ENCODE assay signal across 18 cellular contexts in genomic region chrX:23478056-23478455, GRCh38.
"Had no signal": no experiment of that assay in that cellular context is flagged by ENCODE, and none has a peak within 500 bp of the region (broad histone marks: within the 10 kb centered on the region; RNA-seq: fewer than 3 reads in every experiment).

No MANE protein-coding gene starts in this region.

- H3K4me3 ChIP-seq: ascending aorta, cardiac muscle cell, dorsolateral prefrontal cortex, sigmoid colon, tibial artery, uterus had no signal

- H3K36me3 ChIP-seq: ascending aorta, cardiac muscle cell, sigmoid colon, tibial artery, uterus had no signal

- H3K9ac ChIP-seq: parathyroid adenoma had no signal

- ATAC-seq: activated T-helper 17 cell treated with anti-CD3 and anti-CD28 coated beads, Interleukin-2, amount 50 U/mL, for 72 hours; left ventricle myocardium superior; naive thymus-derived CD8-positive, alpha-beta T cell; stimulated activated effector memory CD8-positive, alpha-beta T cell treated with anti-CD3 and anti-CD28 coated beads, Interleukin-12 subunit alpha, Interleukin-12 subunit beta, amount 100 ng/mL, for 72 hours had no signal

- H3K4me1 ChIP-seq: ascending aorta, parathyroid adenoma, sigmoid colon, uterus had no signal

- H3K9me3 ChIP-seq: sigmoid colon, uterus had no signal

- H3K36me3 Mint-ChIP-seq: stimulated activated effector memory CD8-positive, alpha-beta T cell treated with anti-CD3 and anti-CD28 coated beads, Interleukin-12 subunit alpha, Interleukin-12 subunit beta, amount 100 ng/mL, for 72 hours had no signal

- H3K4me3 Mint-ChIP-seq: activated T-helper 17 cell treated with anti-CD3 and anti-CD28 coated beads, Interleukin-2, amount 50 U/mL, for 72 hours; endodermal cell; naive thymus-derived CD8-positive, alpha-beta T cell; stimulated activated effector memory CD8-positive, alpha-beta T cell treated with anti-CD3 and anti-CD28 coated beads, Interleukin-12 subunit alpha, Interleukin-12 subunit beta, amount 100 ng/mL, for 72 hours had no signal

- H3K79me2 ChIP-seq: parathyroid adenoma had no signal

- H2AFZ ChIP-seq: parathyroid adenoma had no signal

- H3K27ac ChIP-seq: ascending aorta, cardiac muscle cell, dorsolateral prefrontal cortex, parathyroid adenoma, sigmoid colon, tibial artery, uterus had no signal

- H3K27ac Mint-ChIP-seq: activated T-helper 17 cell treated with anti-CD3 and anti-CD28 coated beads, Interleukin-2, amount 50 U/mL, for 72 hours; endodermal cell; naive thymus-derived CD8-positive, alpha-beta T cell; stimulated activated effector memory CD8-positive, alpha-beta T cell treated with anti-CD3 and anti-CD28 coated beads, Interleukin-12 subunit alpha, Interleukin-12 subunit beta, amount 100 ng/mL, for 72 hours had no signal

- H3K4me1 Mint-ChIP-seq: activated T-helper 17 cell treated with anti-CD3 and anti-CD28 coated beads, Interleukin-2, amount 50 U/mL, for 72 hours; endodermal cell; naive thymus-derived CD8-positive, alpha-beta T cell; stimulated activated effector memory CD8-positive, alpha-beta T cell treated with anti-CD3 and anti-CD28 coated beads, Interleukin-12 subunit alpha, Interleukin-12 subunit beta, amount 100 ng/mL, for 72 hours had no signal

- DNase-seq: activated naive CD4-positive, alpha-beta T cell treated with Interleukin-2 at 50 U/mL for 16 hours; dorsolateral prefrontal cortex; endodermal cell; erythroblast; hippocampal formation; left ventricle myocardium superior; mesenchymal stem cell; naive thymus-derived CD8-positive, alpha-beta T cell; sigmoid colon; stimulated activated CD4-positive, alpha-beta T cell treated with anti-CD3 and anti-CD28 coated beads, Interleukin-12 subunit alpha, Interleukin-12 subunit beta, amount 100 ng/mL, for 4 hours; stimulated activated CD4-positive, alpha-beta T cell treated with anti-CD3 and anti-CD28 coated beads, Interleukin-2, amount 100 ng/mL, for 24 hours; tibial artery; uterus had no signal

- H3K27me3 ChIP-seq: ascending aorta, cardiac muscle cell, sigmoid colon, tibial artery, uterus had no signal
